ENCODE assay signal across 1 cellular context in the genomic region with DNA sequence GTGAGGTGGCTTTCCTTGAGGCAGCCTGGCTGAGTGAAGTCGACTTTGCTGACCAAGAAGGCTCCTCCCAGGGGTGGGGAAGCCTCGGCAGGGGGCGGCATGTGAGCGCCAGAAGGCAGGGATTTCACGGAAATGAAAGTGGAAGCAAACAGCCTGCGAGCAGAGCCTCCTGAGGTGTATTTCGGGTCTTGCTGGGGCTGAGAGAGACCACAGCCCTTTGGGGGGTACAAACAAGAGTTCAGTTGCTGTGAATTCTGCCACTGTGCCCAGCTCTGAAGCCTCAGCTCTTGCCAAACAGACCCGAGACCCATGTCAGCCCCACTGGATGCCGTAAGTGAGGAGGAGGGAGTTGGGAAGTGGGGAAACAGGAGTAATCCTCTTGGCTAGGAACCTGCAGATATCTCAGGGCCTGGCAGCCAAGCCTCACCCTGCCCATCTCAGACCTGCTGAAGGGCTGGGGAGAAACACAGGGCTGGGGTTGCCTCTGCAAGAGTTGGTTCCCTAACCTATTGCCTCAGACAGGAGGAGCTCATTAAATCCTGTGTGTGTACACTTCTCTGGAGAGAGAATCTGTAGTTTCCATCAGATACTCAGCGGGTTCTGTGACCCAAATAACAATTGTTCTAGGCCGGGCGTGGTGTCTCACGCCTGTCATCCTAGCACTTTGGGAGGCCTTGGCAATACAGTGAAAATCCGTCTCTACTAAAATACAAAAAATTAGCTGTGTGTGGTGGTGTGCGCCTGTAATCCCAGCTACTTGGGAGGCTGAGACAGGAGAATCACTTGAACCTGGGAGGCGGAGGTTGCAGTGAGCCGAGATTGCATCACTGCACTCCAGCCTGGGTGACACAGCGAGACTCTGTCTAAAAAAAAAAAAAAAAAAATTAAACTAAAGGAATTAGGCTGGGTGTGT.
TF ChIP-seq lines count a peak whose summit lies in the region.

A gene (plus strand): TSS at position 146 of the 913 bp plus-strand sequence. CDS start 164 bp downstream, at position 310.

TF ChIP-seq in K562, 482 proteins besides CTCF, POLR2A, EP300 and RAD21 (continued from another document and continues in another):
- TF ChIP-seq, protein P1, sequence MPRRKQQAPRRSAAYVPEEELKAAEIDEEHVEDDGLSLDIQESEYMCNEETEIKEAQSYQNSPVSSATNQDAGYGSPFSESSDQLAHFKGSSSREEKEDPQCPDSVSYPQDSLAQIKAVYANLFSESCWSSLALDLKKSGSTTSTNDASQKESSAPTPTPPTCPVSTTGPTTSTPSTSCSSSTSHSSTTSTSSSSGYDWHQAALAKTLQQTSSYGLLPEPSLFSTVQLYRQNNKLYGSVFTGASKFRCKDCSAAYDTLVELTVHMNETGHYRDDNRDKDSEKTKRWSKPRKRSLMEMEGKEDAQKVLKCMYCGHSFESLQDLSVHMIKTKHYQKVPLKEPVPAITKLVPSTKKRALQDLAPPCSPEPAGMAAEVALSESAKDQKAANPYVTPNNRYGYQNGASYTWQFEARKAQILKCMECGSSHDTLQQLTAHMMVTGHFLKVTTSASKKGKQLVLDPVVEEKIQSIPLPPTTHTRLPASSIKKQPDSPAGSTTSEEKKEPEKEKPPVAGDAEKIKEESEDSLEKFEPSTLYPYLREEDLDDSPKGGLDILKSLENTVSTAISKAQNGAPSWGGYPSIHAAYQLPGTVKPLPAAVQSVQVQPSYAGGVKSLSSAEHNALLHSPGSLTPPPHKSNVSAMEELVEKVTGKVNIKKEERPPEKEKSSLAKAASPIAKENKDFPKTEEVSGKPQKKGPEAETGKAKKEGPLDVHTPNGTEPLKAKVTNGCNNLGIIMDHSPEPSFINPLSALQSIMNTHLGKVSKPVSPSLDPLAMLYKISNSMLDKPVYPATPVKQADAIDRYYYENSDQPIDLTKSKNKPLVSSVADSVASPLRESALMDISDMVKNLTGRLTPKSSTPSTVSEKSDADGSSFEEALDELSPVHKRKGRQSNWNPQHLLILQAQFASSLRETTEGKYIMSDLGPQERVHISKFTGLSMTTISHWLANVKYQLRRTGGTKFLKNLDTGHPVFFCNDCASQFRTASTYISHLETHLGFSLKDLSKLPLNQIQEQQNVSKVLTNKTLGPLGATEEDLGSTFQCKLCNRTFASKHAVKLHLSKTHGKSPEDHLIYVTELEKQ (CRISPR knock-in tag; IDR thresholded peaks at IDR 0.05): no peak
- TF ChIP-seq HDGF (IDR thresholded peaks at IDR 0.05): no peak
- TF ChIP-seq POLR2AphosphoS5 (IDR thresholded peaks at IDR 0.05; ENCODE audit: control insufficient read depth, insufficient read depth, low read depth, low read length): no peak
- TF ChIP-seq OTX1 (CRISPR knock-in tag; IDR thresholded peaks at IDR 0.05): no peak
- no peak for TF ChIP-seq PPARD (CRISPR knock-in tag; IDR thresholded peaks at IDR 0.05)
- TF ChIP-seq, protein P2, sequence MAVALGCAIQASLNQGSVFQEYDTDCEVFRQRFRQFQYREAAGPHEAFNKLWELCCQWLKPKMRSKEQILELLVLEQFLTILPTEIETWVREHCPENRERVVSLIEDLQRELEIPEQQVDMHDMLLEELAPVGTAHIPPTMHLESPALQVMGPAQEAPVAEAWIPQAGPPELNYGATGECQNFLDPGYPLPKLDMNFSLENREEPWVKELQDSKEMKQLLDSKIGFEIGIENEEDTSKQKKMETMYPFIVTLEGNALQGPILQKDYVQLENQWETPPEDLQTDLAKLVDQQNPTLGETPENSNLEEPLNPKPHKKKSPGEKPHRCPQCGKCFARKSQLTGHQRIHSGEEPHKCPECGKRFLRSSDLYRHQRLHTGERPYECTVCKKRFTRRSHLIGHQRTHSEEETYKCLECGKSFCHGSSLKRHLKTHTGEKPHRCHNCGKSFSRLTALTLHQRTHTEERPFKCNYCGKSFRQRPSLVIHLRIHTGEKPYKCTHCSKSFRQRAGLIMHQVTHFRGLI (CRISPR knock-in tag; IDR thresholded peaks at IDR 0.05): no peak
- TF ChIP-seq BMI1 (IDR thresholded peaks at IDR 0.05; ENCODE audit: low read length): no peak
- TF ChIP-seq, protein P3, sequence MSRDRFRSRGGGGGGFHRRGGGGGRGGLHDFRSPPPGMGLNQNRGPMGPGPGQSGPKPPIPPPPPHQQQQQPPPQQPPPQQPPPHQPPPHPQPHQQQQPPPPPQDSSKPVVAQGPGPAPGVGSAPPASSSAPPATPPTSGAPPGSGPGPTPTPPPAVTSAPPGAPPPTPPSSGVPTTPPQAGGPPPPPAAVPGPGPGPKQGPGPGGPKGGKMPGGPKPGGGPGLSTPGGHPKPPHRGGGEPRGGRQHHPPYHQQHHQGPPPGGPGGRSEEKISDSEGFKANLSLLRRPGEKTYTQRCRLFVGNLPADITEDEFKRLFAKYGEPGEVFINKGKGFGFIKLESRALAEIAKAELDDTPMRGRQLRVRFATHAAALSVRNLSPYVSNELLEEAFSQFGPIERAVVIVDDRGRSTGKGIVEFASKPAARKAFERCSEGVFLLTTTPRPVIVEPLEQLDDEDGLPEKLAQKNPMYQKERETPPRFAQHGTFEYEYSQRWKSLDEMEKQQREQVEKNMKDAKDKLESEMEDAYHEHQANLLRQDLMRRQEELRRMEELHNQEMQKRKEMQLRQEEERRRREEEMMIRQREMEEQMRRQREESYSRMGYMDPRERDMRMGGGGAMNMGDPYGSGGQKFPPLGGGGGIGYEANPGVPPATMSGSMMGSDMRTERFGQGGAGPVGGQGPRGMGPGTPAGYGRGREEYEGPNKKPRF (IDR thresholded peaks at IDR 0.05; ENCODE audit: low read depth, low read length): no peak
- no peak for TF ChIP-seq FUS (optimal IDR thresholded peaks at IDR 0.05; ENCODE audit: low read depth, low read length)
- TF ChIP-seq RHOXF2B (CRISPR knock-in tag; conservative IDR thresholded peaks at IDR 0.05): no peak
- TF ChIP-seq ASH1L (IDR thresholded peaks at IDR 0.05; ENCODE audit: borderline replicate concordance, low read depth, partially characterized antibody): no peak
- TF ChIP-seq DMBX1 (CRISPR knock-in tag; IDR thresholded peaks at IDR 0.05; ENCODE audit: borderline replicate concordance): no peak
- TF ChIP-seq PTRF (tag; IDR thresholded peaks at IDR 0.05): no peak
- no peak for TF ChIP-seq E2F3 (CRISPR knock-in tag; IDR thresholded peaks at IDR 0.05)
- TF ChIP-seq ZNF311 (CRISPR knock-in tag; IDR thresholded peaks at IDR 0.05): no peak
- TF ChIP-seq ELF2 (CRISPR knock-in tag; IDR thresholded peaks at IDR 0.05): no peak
- TF ChIP-seq ZNF583 (CRISPR knock-in tag; IDR thresholded peaks at IDR 0.05): no peak
- TF ChIP-seq, protein P4, sequence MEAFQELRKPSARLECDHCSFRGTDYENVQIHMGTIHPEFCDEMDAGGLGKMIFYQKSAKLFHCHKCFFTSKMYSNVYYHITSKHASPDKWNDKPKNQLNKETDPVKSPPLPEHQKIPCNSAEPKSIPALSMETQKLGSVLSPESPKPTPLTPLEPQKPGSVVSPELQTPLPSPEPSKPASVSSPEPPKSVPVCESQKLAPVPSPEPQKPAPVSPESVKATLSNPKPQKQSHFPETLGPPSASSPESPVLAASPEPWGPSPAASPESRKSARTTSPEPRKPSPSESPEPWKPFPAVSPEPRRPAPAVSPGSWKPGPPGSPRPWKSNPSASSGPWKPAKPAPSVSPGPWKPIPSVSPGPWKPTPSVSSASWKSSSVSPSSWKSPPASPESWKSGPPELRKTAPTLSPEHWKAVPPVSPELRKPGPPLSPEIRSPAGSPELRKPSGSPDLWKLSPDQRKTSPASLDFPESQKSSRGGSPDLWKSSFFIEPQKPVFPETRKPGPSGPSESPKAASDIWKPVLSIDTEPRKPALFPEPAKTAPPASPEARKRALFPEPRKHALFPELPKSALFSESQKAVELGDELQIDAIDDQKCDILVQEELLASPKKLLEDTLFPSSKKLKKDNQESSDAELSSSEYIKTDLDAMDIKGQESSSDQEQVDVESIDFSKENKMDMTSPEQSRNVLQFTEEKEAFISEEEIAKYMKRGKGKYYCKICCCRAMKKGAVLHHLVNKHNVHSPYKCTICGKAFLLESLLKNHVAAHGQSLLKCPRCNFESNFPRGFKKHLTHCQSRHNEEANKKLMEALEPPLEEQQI (IDR thresholded peaks at IDR 0.05): no peak
- no peak for TF ChIP-seq MCM5 (IDR thresholded peaks at IDR 0.05; ENCODE audit: low read depth)
- TF ChIP-seq NUFIP1 (IDR thresholded peaks at IDR 0.05; ENCODE audit: partially characterized antibody): no peak
- peak; percentile 81 for TF ChIP-seq BRD9 (IDR thresholded peaks at IDR 0.05; ENCODE audit: low read depth, partially characterized antibody)
- TF ChIP-seq ZNF133 (CRISPR knock-in tag; IDR thresholded peaks at IDR 0.05): no peak
- TF ChIP-seq, protein P5, sequence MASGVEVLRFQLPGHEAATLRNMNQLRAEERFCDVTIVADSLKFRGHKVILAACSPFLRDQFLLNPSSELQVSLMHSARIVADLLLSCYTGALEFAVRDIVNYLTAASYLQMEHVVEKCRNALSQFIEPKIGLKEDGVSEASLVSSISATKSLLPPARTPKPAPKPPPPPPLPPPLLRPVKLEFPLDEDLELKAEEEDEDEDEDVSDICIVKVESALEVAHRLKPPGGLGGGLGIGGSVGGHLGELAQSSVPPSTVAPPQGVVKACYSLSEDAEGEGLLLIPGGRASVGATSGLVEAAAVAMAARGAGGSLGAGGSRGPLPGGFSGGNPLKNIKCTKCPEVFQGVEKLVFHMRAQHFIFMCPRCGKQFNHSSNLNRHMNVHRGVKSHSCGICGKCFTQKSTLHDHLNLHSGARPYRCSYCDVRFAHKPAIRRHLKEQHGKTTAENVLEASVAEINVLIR (CRISPR knock-in tag; IDR thresholded peaks at IDR 0.05): no peak
- TF ChIP-seq STAG1 (CRISPR knock-in tag; IDR thresholded peaks at IDR 0.05; ENCODE audit: borderline replicate concordance): peak; percentile 56; the same call in 1 of the 2 replicates
- no peak for TF ChIP-seq NR4A1 (CRISPR knock-in tag; IDR thresholded peaks at IDR 0.05)
- TF ChIP-seq NR4A1 (tag; IDR thresholded peaks at IDR 0.05): no peak
- no peak for TF ChIP-seq ZNF175 (CRISPR knock-in tag; IDR thresholded peaks at IDR 0.05; ENCODE audit: low read depth)
- TF ChIP-seq NR1H2 (CRISPR knock-in tag; IDR thresholded peaks at IDR 0.05): no peak
- TF ChIP-seq YY1 (IDR thresholded peaks at IDR 0.05; ENCODE audit: borderline replicate concordance in 1 of 3, control insufficient read depth in 1 of 3, extremely low read depth in 1 of 3, insufficient read depth in 3 of 3, insufficient read length in 1 of 3, insufficient replicate concordance in 2 of 3, low read depth in 1 of 3, low read length in 2 of 3): peak in 1 of 3 experiments; percentile 34
- TF ChIP-seq, protein P6, sequence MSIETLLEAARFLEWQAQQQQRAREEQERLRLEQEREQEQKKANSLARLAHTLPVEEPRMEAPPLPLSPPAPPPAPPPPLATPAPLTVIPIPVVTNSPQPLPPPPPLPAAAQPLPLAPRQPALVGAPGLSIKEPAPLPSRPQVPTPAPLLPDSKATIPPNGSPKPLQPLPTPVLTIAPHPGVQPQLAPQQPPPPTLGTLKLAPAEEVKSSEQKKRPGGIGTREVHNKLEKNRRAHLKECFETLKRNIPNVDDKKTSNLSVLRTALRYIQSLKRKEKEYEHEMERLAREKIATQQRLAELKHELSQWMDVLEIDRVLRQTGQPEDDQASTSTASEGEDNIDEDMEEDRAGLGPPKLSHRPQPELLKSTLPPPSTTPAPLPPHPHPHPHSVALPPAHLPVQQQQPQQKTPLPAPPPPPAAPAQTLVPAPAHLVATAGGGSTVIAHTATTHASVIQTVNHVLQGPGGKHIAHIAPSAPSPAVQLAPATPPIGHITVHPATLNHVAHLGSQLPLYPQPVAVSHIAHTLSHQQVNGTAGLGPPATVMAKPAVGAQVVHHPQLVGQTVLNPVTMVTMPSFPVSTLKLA (conservative IDR thresholded peaks at IDR 0.05): peak in 1 of 2 experiments; percentile 61; a peak in 2 of 4 replicates
- TF ChIP-seq DNMT1 (IDR thresholded peaks at IDR 0.05): no peak
- TF ChIP-seq, protein P7, sequence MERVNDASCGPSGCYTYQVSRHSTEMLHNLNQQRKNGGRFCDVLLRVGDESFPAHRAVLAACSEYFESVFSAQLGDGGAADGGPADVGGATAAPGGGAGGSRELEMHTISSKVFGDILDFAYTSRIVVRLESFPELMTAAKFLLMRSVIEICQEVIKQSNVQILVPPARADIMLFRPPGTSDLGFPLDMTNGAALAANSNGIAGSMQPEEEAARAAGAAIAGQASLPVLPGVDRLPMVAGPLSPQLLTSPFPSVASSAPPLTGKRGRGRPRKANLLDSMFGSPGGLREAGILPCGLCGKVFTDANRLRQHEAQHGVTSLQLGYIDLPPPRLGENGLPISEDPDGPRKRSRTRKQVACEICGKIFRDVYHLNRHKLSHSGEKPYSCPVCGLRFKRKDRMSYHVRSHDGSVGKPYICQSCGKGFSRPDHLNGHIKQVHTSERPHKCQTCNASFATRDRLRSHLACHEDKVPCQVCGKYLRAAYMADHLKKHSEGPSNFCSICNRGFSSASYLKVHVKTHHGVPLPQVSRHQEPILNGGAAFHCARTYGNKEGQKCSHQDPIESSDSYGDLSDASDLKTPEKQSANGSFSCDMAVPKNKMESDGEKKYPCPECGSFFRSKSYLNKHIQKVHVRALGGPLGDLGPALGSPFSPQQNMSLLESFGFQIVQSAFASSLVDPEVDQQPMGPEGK (CRISPR knock-in tag; IDR thresholded peaks at IDR 0.05; ENCODE audit: borderline replicate concordance): no peak
- TF ChIP-seq, protein P8, sequence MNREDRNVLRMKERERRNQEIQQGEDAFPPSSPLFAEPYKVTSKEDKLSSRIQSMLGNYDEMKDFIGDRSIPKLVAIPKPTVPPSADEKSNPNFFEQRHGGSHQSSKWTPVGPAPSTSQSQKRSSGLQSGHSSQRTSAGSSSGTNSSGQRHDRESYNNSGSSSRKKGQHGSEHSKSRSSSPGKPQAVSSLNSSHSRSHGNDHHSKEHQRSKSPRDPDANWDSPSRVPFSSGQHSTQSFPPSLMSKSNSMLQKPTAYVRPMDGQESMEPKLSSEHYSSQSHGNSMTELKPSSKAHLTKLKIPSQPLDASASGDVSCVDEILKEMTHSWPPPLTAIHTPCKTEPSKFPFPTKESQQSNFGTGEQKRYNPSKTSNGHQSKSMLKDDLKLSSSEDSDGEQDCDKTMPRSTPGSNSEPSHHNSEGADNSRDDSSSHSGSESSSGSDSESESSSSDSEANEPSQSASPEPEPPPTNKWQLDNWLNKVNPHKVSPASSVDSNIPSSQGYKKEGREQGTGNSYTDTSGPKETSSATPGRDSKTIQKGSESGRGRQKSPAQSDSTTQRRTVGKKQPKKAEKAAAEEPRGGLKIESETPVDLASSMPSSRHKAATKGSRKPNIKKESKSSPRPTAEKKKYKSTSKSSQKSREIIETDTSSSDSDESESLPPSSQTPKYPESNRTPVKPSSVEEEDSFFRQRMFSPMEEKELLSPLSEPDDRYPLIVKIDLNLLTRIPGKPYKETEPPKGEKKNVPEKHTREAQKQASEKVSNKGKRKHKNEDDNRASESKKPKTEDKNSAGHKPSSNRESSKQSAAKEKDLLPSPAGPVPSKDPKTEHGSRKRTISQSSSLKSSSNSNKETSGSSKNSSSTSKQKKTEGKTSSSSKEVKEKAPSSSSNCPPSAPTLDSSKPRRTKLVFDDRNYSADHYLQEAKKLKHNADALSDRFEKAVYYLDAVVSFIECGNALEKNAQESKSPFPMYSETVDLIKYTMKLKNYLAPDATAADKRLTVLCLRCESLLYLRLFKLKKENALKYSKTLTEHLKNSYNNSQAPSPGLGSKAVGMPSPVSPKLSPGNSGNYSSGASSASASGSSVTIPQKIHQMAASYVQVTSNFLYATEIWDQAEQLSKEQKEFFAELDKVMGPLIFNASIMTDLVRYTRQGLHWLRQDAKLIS (CRISPR knock-in tag; IDR thresholded peaks at IDR 0.05): no peak
- TF ChIP-seq ZNF507 (tag; conservative IDR thresholded peaks at IDR 0.05): no peak
- TF ChIP-seq FOXA1 (IDR thresholded peaks at IDR 0.05; ENCODE audit: borderline replicate concordance): no peak
- TF ChIP-seq ZSCAN32 (CRISPR knock-in tag; IDR thresholded peaks at IDR 0.05): no peak
- TF ChIP-seq ETV6 (IDR thresholded peaks at IDR 0.05; ENCODE audit: borderline replicate concordance in 1 of 2, low read depth in 2 of 2, low read length in 1 of 2): peak in 1 of 2 experiments; percentile 79; a peak in 1 of 4 replicates
- TF ChIP-seq ETV6 (CRISPR knock-in tag; IDR thresholded peaks at IDR 0.05; ENCODE audit: borderline replicate concordance): no peak
- TF ChIP-seq ZNF586 (CRISPR knock-in tag; conservative IDR thresholded peaks at IDR 0.05): no peak
- no peak for TF ChIP-seq FOXJ3 (CRISPR knock-in tag; IDR thresholded peaks at IDR 0.05)
- peak; percentile 36; the same call in 1 of the 2 replicates for TF ChIP-seq TAF7 (tag; IDR thresholded peaks at IDR 0.05)
